9 cellular contexts compared by ENCODE assay signal in genomic region chr16:10619271-10619849, GRCh38. TPM values are rescaled to one million over a fixed set of nuclear protein-coding genes. Genes with fewer than 3 reads are reported as not detected.
DNase-seq lines count a peak whose midpoint lies in the region; ATAC-seq, FAIRE-seq and TF ChIP-seq lines count a peak whose summit lies in the region.
"Had no signal": no experiment of that assay in that cellular context is flagged by ENCODE, and none has a peak within 500 bp of the region (broad histone marks: within the 10 kb centered on the region; RNA-seq: fewer than 3 reads in every experiment).

No MANE protein-coding gene starts in this region.

- H3K36me3 ChIP-seq in heart right ventricle (no peaks in the 10 kb centered on the region), small intestine (ENCODE audit: control insufficient read depth in 2 of 2, insufficient read depth in 2 of 2, low read length in 2 of 2) (no peaks in the 10 kb centered on the region)

- peaks cover 0 to 1% (median 0%) of the 10 kb centered on the region in 3 donors for H3K4me1 Mint-ChIP-seq in T-cell

- FAIRE-seq in small intestine (lab: Jason Lieb, UNC): no peak

- H3K27ac ChIP-seq in heart right ventricle (peak overlapping the region in 7 of 10 donors; percentile 49 to 81 (median 63)), small intestine (ENCODE audit: low read depth in 1 of 2, low read length in 1 of 2) (peak overlapping the region in 1 of 2 donors; percentile 71)

- H3K36me3 Mint-ChIP-seq in T-cell: no peaks in the 10 kb centered on the region

- no peak overlapping the region for H3K27ac Mint-ChIP-seq in T-cell

- H3K27me3 ChIP-seq in heart right ventricle (no peaks in the 10 kb centered on the region), small intestine (ENCODE audit: control insufficient read depth in 2 of 2, insufficient read depth in 2 of 2, low read length in 2 of 2) (no peaks in the 10 kb centered on the region)

- TF ChIP-seq CTCF in GM13976 (IDR thresholded peaks at IDR 0.05; ENCODE audit: borderline replicate concordance, control extremely low read depth, extremely low read depth, insufficient read depth, missing control alignments) (no peak), heart right ventricle (IDR thresholded peaks at IDR 0.05) (no peak)

- H3K9me3 Mint-ChIP-seq in T-cell: no peaks in the 10 kb centered on the region

- no peak overlapping the region for H3K4me3 Mint-ChIP-seq in T-cell

- no peaks in the 10 kb centered on the region for H3K9me3 ChIP-seq in heart right ventricle
- H3K9me3 ChIP-seq in small intestine (ENCODE audit: control insufficient read depth, low read depth): no peaks in the 10 kb centered on the region

- in situ Hi-C loops in GM13976 (cut with MboI; ENCODE audit: low sequenced_read_pairs, unreplicated experiment): no loop called here

- CTCF ChIA-PET in T-cell (lab: Charles Lee): no interaction called here

- intact Hi-C loops in heart right ventricle (cut with DNase I): loop anchor here in 5 of 10 donors (5.0 to 10.0 kb wide), 3 partner anchors 37 to 115 kb away; partner anchors contain the start of gene EMP2 (in 3 of the 5)

- POLR2A ChIA-PET in T-cell (lab: Charles Lee): no interaction called here

- ATAC-seq in heart right ventricle (peak; percentile 24 to 81 (median 57)), HG03045 (IDR thresholded peaks at IDR 0.05; ENCODE audit: unreplicated experiment) (no peak), T-cell (replicated peaks in 1 of 4) (no peak), GM19455 (IDR thresholded peaks at IDR 0.05; ENCODE audit: unreplicated experiment) (no peak)

- peak overlapping the region in 9 of 10 donors; percentile 11 to 46 (median 21) for H3K4me3 ChIP-seq in heart right ventricle
- H3K4me3 ChIP-seq in small intestine (ENCODE audit: low read depth in 1 of 2, low read length in 2 of 2): peak overlapping the region in 1 of 2 donors; percentile 23

- 36 to 40% methylated on average over 25 of the region's 25 CpGs for WGBS in heart right ventricle, 2 donors
- WGBS in small intestine, 3 donors: 13 to 33% (median 14%) methylated on average over 19 to 25 of the region's 25 CpGs

- H3K27me3 Mint-ChIP-seq in T-cell: peaks cover 0 to 34% of the 10 kb centered on the region in 2 donors

- DNase-seq in GM13976 (ENCODE audit: low spot score): peak; percentile 76
- peak; percentile 38 for DNase-seq in NOMO-1 treated with DMSO at 0.1 percent for 48 hours (lab: John Stamatoyannopoulos, UW; ENCODE audit: unreplicated experiment)
- DNase-seq in heart right ventricle: peak; percentile 53 to 68
- DNase-seq in small intestine: peak; percentile 86
- no peak for DNase-seq in hepatic stellate cell (ENCODE audit: low spot score)
- DNase-seq in T-cell: no peak
- DNase-seq: activated CD4-positive, CD25-positive, alpha-beta regulatory T cell had no signal

- H3K4me1 ChIP-seq in heart right ventricle: peaks cover 10 to 45% (median 33%) of the 10 kb centered on the region in 9 donors
- H3K4me1 ChIP-seq in small intestine (ENCODE audit: control insufficient read depth in 2 of 2, insufficient read depth in 1 of 2, low read depth in 1 of 2, low read length in 1 of 2): peaks cover 0 to 10% of the 10 kb centered on the region in 2 donors

RNA-seq across cellular contexts. Expression of gene EMP2, which starts 39.0 kb away (rescaled TPM):
- total RNA-seq in heart right ventricle (100 to 1,000 TPM in 1 of 10 donors, 10 to 100 TPM in 9; 44.6 to 108 (median 62.0) TPM), T-cell (under 1 TPM in 3 of 5 donors, not detected in 2; 0.30 to 0.98 (median 0.61) TPM)
- polyA plus RNA-seq in heart right ventricle (10 to 100 TPM; 36.1 to 40.9 TPM), small intestine (10 to 100 TPM in 1 of 3 donors, 1 to 10 TPM in 2; 2.2 to 46.9 (median 2.5) TPM)

Comparison
In these comparisons a context has a peak if more than half of its experiments do, and no peak if none do; other contexts are left out.
1. DNase-seq: peak in GM13976 (single experiment), NOMO-1 treated with DMSO at 0.1 percent for 48 hours (single experiment), heart right ventricle (2 of 2) and small intestine (single experiment); none in hepatic stellate cell (single experiment) and T-cell (0 of 34).
2. ATAC-seq: peak in heart right ventricle (8 of 8); none in HG03045 (single experiment), T-cell (0 of 4) and GM19455 (single experiment).
3. RNA of gene EMP2, which starts 39.0 kb away (total RNA-seq): 44.6 to 108 TPM in heart right ventricle; 0.30 to 0.98 TPM in T-cell; every median in the first group is over 10 times any median in the second.